ENCODE assay signal across 23 cellular contexts in genomic region chr3:175573226-175573625, GRCh38.
"Had no signal": no experiment of that assay in that cellular context is flagged by ENCODE, and none has a peak within 500 bp of the region (broad histone marks: within the 10 kb centered on the region; RNA-seq: fewer than 3 reads in every experiment).

No MANE protein-coding gene starts in this region.

- ATAC-seq: left cardiac atrium; lower lobe of right lung; natural killer cell treated with Interleukin-12 subunit alpha and Interleukin-12 subunit beta and Interleukin-15 and Interleukin-18, amount 100 ng/mL, for 72 hours; right lobe of liver; stimulated activated effector memory CD8-positive, alpha-beta T cell treated with anti-CD3 and anti-CD28 coated beads, Interleukin-12 subunit alpha, Interleukin-12 subunit beta, amount 100 ng/mL, for 72 hours; stimulated activated naive CD8-positive, alpha-beta T cell treated with anti-CD3 and anti-CD28 coated beads, Interleukin-15, Interleukin-2, amounts not matched to agents 100 U/mL and 50 U/mL, for 24 hours had no signal

- H2AFZ ChIP-seq: parathyroid adenoma had no signal

- H3K79me2 ChIP-seq: parathyroid adenoma had no signal

- H3K9me3 ChIP-seq: colonic mucosa, lower lobe of right lung, prostate gland, right lobe of liver, suprapubic skin, tibial artery, upper lobe of left lung, uterus had no signal

- H3K27me3 ChIP-seq: colonic mucosa, right lobe of liver, suprapubic skin, tibial artery, upper lobe of left lung, uterus had no signal

- DNase-seq: colonic mucosa; dermis blood vessel endothelial cell; erythroblast; glutamatergic neuron; left cardiac atrium; left ventricle myocardium inferior; lower lobe of right lung; mesenchymal stem cell; midbrain; occipital lobe; retina; right lobe of liver; stimulated activated CD4-positive, alpha-beta T cell treated with anti-CD3 and anti-CD28 coated beads, Interleukin-4, amount 100 ng/mL, for 1 hour; stimulated activated CD8-positive, alpha-beta memory T cell treated with anti-CD3 and anti-CD28 coated beads, Interleukin-4, amount 100 ng/mL, for 48 hours; stimulated activated naive CD8-positive, alpha-beta T cell treated with anti-CD3 and anti-CD28 coated beads, Interleukin-15, Interleukin-2, amounts not matched to agents 100 U/mL and 50 U/mL, for 24 hours; tibial artery; upper lobe of left lung; uterus had no signal

- H3K4me1 ChIP-seq: colonic mucosa, left ventricle myocardium inferior, lower lobe of right lung, parathyroid adenoma, prostate gland, right lobe of liver, suprapubic skin, upper lobe of left lung, uterus had no signal

- H3K4me3 ChIP-seq: colonic mucosa, left ventricle myocardium inferior, lower lobe of right lung, prostate gland, right lobe of liver, suprapubic skin, tibial artery, upper lobe of left lung, uterus had no signal

- H3K36me3 ChIP-seq: colonic mucosa, left ventricle myocardium inferior, lower lobe of right lung, prostate gland, right lobe of liver, suprapubic skin, tibial artery, upper lobe of left lung, uterus had no signal

- H3K27ac ChIP-seq: colonic mucosa, left ventricle myocardium inferior, lower lobe of right lung, parathyroid adenoma, prostate gland, right lobe of liver, suprapubic skin, tibial artery, upper lobe of left lung, uterus had no signal
